8 cellular contexts compared by ENCODE assay signal in the genomic region with DNA sequence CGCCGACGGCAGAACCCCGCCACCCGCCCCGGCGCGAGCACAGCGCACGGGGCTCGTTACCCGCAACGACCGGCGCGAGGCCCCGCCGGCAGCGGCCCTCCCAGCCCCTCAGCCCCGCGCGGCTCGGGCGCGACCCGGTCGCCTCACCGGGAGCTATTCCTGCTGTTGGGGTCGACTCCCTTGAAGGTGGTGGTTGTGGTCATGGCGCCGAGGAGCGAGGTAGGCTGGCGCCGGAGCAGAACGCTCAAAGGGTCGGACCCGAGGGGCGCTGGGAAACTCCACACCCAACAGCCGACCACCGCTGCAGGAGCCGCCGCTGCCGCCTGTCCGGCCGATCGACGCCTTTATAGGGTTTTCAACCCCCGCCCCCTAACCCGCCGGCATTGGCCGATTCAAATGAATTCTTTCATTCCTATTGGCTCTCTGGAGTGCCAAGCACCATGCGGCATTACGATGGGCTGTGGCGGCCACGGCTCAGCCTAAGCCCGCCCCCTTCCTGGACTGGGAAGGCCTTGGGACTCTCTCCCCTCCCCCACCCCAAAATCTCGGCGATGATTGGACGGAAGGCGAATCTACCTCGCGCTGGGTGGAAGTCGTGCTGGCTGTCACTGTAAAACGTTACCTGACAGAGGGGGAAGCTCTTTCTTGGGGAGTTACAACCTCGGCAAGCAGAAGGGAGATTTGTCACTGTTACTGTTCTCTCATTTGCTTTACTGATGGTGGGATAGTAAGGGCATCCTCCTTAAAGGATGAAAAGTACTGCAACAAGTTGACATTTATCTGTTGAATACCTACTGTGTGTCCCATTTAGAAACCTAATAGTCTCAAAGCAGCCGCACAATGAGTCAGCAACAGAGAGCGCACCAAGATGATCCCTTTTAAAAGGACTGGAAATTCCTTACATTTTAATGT. TPM values are rescaled to one million over a fixed set of nuclear protein-coding genes. Genes with fewer than 3 reads are reported as not detected.
A peak's percentile ranks its signal among the peaks of the same experiment; 100 is the strongest.
DNase-seq lines count a peak whose midpoint lies in the region; ATAC-seq, FAIRE-seq and TF ChIP-seq lines count a peak whose summit lies in the region.

A gene with protein sequence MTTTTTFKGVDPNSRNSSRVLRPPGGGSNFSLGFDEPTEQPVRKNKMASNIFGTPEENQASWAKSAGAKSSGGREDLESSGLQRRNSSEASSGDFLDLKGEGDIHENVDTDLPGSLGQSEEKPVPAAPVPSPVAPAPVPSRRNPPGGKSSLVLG (minus strand): TSS at position 318 of the 912 bp plus-strand sequence. CDS start 115 bp downstream, at position 203.

- H2AFZ ChIP-seq in Loucy (ENCODE audit: low read length) = peak within 1 kb of the TSS; percentile 49

- FAIRE-seq in H54 (lab: Jason Lieb, UNC) = peak; percentile 90

- peaks cover 5% of the 10 kb centered on the region for H3K9me3 Mint-ChIP-seq in nephron progenitor cell
- no peaks in the 10 kb centered on the region for H3K9me3 Mint-ChIP-seq in stimulated activated naive CD8-positive, alpha-beta T cell treated with anti-CD3 and anti-CD28 coated beads, Interleukin-15, amount 100 ng/mL, for 72 hours

- H3K4me2 ChIP-seq in Loucy (ENCODE audit: low read depth, low read length, poor library complexity, severe bottlenecking) = peak within 1 kb of the TSS; percentile 85

- peak within 1 kb of the TSS; percentile 97 for H3K27ac Mint-ChIP-seq in nephron progenitor cell
- peak within 1 kb of the TSS; percentile 90 to 99 for H3K27ac Mint-ChIP-seq in stimulated activated naive CD8-positive, alpha-beta T cell treated with anti-CD3 and anti-CD28 coated beads, Interleukin-15, amount 100 ng/mL, for 72 hours

- peak within 1 kb of the TSS; percentile 96 for H3K9ac ChIP-seq in Loucy (ENCODE audit: low read depth, low read length, poor library complexity, severe bottlenecking)

- H3K79me2 ChIP-seq in Loucy (ENCODE audit: insufficient read depth, low read length) = peaks cover 48% of the 10 kb centered on the region

- H3K4me3 ChIP-seq in Loucy (ENCODE audit: low read length, poor library complexity, severe bottlenecking) (peak within 1 kb of the TSS; percentile 92), fibroblast of the aortic adventitia (ENCODE audit: low read depth, low read length) (peak within 1 kb of the TSS; percentile 88)

- peaks cover 24% of the 10 kb centered on the region for H3K36me3 Mint-ChIP-seq in nephron progenitor cell (ENCODE audit: low read depth)

- peaks cover 44% of the 10 kb centered on the region for H3K4me1 Mint-ChIP-seq in nephron progenitor cell
- peaks cover 36% of the 10 kb centered on the region for H3K4me1 Mint-ChIP-seq in stimulated activated naive CD8-positive, alpha-beta T cell treated with anti-CD3 and anti-CD28 coated beads, Interleukin-15, amount 100 ng/mL, for 72 hours

- H3K4me1 ChIP-seq in Loucy (ENCODE audit: insufficient read depth, low read length, poor library complexity, severe bottlenecking) = peaks cover 31% of the 10 kb centered on the region

- no peaks in the 10 kb centered on the region for H3K36me3 ChIP-seq in Loucy (ENCODE audit: insufficient read depth, low read length)

- no peak for TF ChIP-seq CTCF in Loucy (conservative IDR thresholded peaks at IDR 0.05; ENCODE audit: low read length)
- TF ChIP-seq CTCF in fibroblast of the aortic adventitia (IDR thresholded peaks at IDR 0.05; ENCODE audit: insufficient read depth, low read length) = no peak
- no peak for TF ChIP-seq CTCF in nephron progenitor cell (IDR thresholded peaks at IDR 0.05)

- no peaks in the 10 kb centered on the region for H3K27me3 ChIP-seq in Loucy (ENCODE audit: insufficient read depth, low read length, poor library complexity, severe bottlenecking)

- peak; percentile 100 for DNase-seq in EL
- peak; percentile 98 for DNase-seq in H54 (ENCODE audit: insufficient read length, low spot score)
- DNase-seq in activated T-helper 9 cell treated with anti-CD3 and anti-CD28 coated beads, Interleukin-2, amount 50 U/mL, for 16 hours (ENCODE audit: low read depth) = peak; percentile 96
- DNase-seq in fibroblast of the aortic adventitia (ENCODE audit: low read depth) = peak; percentile 99
- peak; percentile 97 for DNase-seq in nephron progenitor cell
- DNase-seq in stimulated activated naive CD8-positive, alpha-beta T cell treated with anti-CD3 and anti-CD28 coated beads, Interleukin-15, amount 100 ng/mL, for 72 hours = peak; percentile 96 to 98

- H3K4me3 Mint-ChIP-seq in nephron progenitor cell = peak within 1 kb of the TSS; percentile 94
- H3K4me3 Mint-ChIP-seq in stimulated activated naive CD8-positive, alpha-beta T cell treated with anti-CD3 and anti-CD28 coated beads, Interleukin-15, amount 100 ng/mL, for 72 hours = peak within 1 kb of the TSS; percentile 93 to 96

- H3F3A ChIP-seq in Loucy (ENCODE audit: low read depth) = no peaks in the 10 kb centered on the region

- peak; percentile 98 for ATAC-seq in stimulated activated naive CD8-positive, alpha-beta T cell treated with anti-CD3 and anti-CD28 coated beads, Interleukin-15, amount 100 ng/mL, for 72 hours

- peak; percentile 100 for TF ChIP-seq POLR2A in H54 (IDR thresholded peaks at IDR 0.05; ENCODE audit: low read depth, low read length)
- TF ChIP-seq POLR2A in Raji (IDR thresholded peaks at IDR 0.05; ENCODE audit: insufficient read depth, low read depth, low read length) = peak; percentile 100

- H4K20me1 ChIP-seq in Loucy (ENCODE audit: insufficient read depth, low read length, poor library complexity, severe bottlenecking) = peaks cover 42% of the 10 kb centered on the region

- H3K9me2 ChIP-seq in Loucy (replicated peaks; ENCODE audit: low read depth, low read length) = no peaks in the 10 kb centered on the region

- no peaks in the 10 kb centered on the region for H3K9me3 ChIP-seq in Loucy (ENCODE audit: insufficient read depth, low read depth, low read length)

- no peaks in the 10 kb centered on the region for H3K27me3 Mint-ChIP-seq in nephron progenitor cell (ENCODE audit: low read depth, poor library complexity)
- no peaks in the 10 kb centered on the region for H3K27me3 Mint-ChIP-seq in stimulated activated naive CD8-positive, alpha-beta T cell treated with anti-CD3 and anti-CD28 coated beads, Interleukin-15, amount 100 ng/mL, for 72 hours

RNA-seq across cellular contexts. Expression of the gene that starts here (rescaled TPM):
- 71.1 and 79.6 TPM in 2 replicates for total RNA-seq in fibroblast of the aortic adventitia (ENCODE audit: low replicate concordance)

Comparison
In these comparisons a context has a peak if more than half of its experiments do, and no peak if none do; other contexts are left out.
1. Peak in every context shown above with its lines: DNase-seq, ATAC-seq and H3K4me3 ChIP-seq.